ENCODE assay signal across 20 cellular contexts in genomic region chr5:42715791-42716190, GRCh38. TPM values are rescaled to one million over a fixed set of nuclear protein-coding genes. Genes with fewer than 3 reads are reported as not detected.
DNase-seq lines count a peak whose midpoint lies in the region; ATAC-seq, FAIRE-seq and TF ChIP-seq lines count a peak whose summit lies in the region.
"Had no signal": no experiment of that assay in that cellular context is flagged by ENCODE, and none has a peak within 500 bp of the region (broad histone marks: within the 10 kb centered on the region; RNA-seq: fewer than 3 reads in every experiment).

No MANE protein-coding gene starts in this region.

- DNase-seq in A172 (ENCODE audit: low spot score) = peak; percentile 76
- DNase-seq in HCEC 1CT = peak; percentile 4
- peak; percentile 56 for DNase-seq in RCC 7860 (ENCODE audit: low spot score)
- peak; percentile 7 to 12 for DNase-seq in foreskin fibroblast
- DNase-seq in NCI-H446 (lab: John Stamatoyannopoulos, UW) = no peak
- no peak for DNase-seq in KG1 (lab: John Stamatoyannopoulos, UW)
- no peak for DNase-seq in NCI-H526 treated with DMSO at 0.1 percent for 48 hours (lab: John Stamatoyannopoulos, UW)
- DNase-seq: activated CD8-positive, alpha-beta memory T cell treated with anti-CD3 and anti-CD28 coated beads, Interleukin-2, amount 10 ng/mL, durations not matched to agents 7 days and 5 days; activated effector memory CD4-positive, alpha-beta T cell treated with anti-CD3 and anti-CD28 coated beads, Interleukin-2, amount 50 U/mL, for 16 hours; aorta; CD8-positive, alpha-beta T cell; heart left ventricle; stimulated activated CD4-positive, alpha-beta T cell treated with anti-CD3 and anti-CD28 coated beads, Interleukin-4, amount 100 ng/mL, for 4 hours; T-cell; thyroid gland had no signal

- peak; percentile 72 for FAIRE-seq in RCC 7860 (lab: Jason Lieb, UNC)
- FAIRE-seq: A204.1, G401.6, keratinocyte had no signal

- H3K4me3 ChIP-seq in foreskin fibroblast (ENCODE audit: low read depth in 1 of 2, low read length in 2 of 2) = no peak overlapping the region
- H3K4me3 ChIP-seq: coronary artery, heart left ventricle, thyroid gland had no signal

- no peak for TF ChIP-seq CTCF in foreskin fibroblast (IDR thresholded peaks at IDR 0.05; ENCODE audit: low read depth, low read length)

- ATAC-seq in GM21381 (IDR thresholded peaks at IDR 0.05; ENCODE audit: unreplicated experiment) = no peak
- ATAC-seq: activated CD8-positive, alpha-beta memory T cell treated with anti-CD3 and anti-CD28 coated beads, Interleukin-2, amount 10 ng/mL, durations not matched to agents 7 days and 5 days; CD8-positive, alpha-beta T cell; heart left ventricle; T-cell had no signal

RNA-seq across cellular contexts. Expression of gene CCDC152, which starts 40.8 kb away (rescaled TPM):
- 0.69 TPM in 1 of 2 replicates, not detected in the other for total RNA-seq in A172 (2014; rRNA removed; shearing (Covaris generic))

Comparison
In these comparisons a context has a peak if more than half of its experiments do, and no peak if none do; other contexts are left out.
1. DNase-seq: peak in A172 (single experiment), HCEC 1CT (single experiment), RCC 7860 (single experiment) and foreskin fibroblast (2 of 2); none in NCI-H446 (0 of 2), KG1 (single experiment) and NCI-H526 treated with DMSO at 0.1 percent for 48 hours (single experiment).